In the genomic region with DNA sequence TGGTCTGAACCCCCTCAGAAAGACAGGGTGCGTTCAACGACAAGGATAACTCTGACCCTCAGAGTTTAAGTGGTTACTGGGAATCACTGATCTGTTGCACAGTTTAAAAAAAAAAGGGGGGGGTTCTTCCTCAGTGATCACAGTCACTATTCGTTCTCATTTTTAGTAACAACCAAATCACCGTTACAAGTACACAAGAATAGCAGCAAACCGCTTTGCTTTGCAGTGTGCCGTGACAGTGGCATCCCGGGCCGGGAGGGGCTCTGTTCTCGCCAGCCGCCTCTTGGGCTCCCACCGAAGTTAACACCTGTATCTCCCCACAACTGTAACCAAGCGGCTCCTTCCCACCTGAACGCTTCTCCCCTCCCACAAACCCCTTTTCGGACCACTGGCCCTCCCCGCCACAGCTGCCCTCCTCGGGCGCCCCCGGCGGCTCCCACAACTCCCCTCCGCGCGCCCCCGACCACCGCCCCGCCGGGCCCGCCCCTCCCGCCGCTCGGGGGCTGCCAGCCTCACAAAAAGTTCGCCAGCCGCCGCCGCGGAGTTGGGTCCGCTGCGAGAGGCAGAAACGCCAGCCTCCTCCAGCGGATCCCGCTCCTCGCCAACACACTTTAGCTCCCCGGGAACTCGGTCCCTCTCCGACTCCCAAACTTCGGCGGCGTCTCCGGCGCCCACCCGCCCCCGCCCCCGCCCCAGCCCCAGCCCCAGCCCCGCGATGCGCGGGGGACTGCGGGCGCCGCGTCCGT, we compare ENCODE assay signal across 8 cellular contexts.
DNase-seq lines count a peak whose midpoint lies in the region; ATAC-seq and TF ChIP-seq lines count a peak whose summit lies in the region.

No MANE protein-coding gene starts in this region.

- TF ChIP-seq POLR2A in GM18951 (IDR thresholded peaks at IDR 0.05; ENCODE audit: extremely low read depth, insufficient read depth, insufficient read length): peak; percentile 45

- H3K4me3 ChIP-seq in AG10803 (ENCODE audit: low read length) (peak overlapping the region; percentile 75), astrocyte of the spinal cord (ENCODE audit: low read depth, low read length) (peak overlapping the region; percentile 72)

- in situ Hi-C loops in GM18951 (cut with MboI; ENCODE audit: low sequenced_read_pairs, unreplicated experiment): loop anchor here (10.0 kb wide), 1 partner anchor 95 kb away; no protein-coding TSS in a partner anchor
- in situ Hi-C loops in astrocyte of the spinal cord (cut with HindIII; ENCODE audit: low sequenced_read_pairs): no loop called here

- TF ChIP-seq CTCF in AG10803 (conservative IDR thresholded peaks at IDR 0.05; ENCODE audit: low read length): no peak
- TF ChIP-seq CTCF in astrocyte of the spinal cord (IDR thresholded peaks at IDR 0.05; ENCODE audit: low read depth, low read length): no peak

- DNase-seq in AG10803 (ENCODE audit: low read depth) (no peak), T-helper 1 cell (peak; percentile 19 to 48 (median 35)), astrocyte of the spinal cord (ENCODE audit: low read depth, low spot score) (no peak), islet precursor cell (peak; percentile 67), NCI-H1436 treated with DMSO at 0.1 percent for 48 hours (lab: John Stamatoyannopoulos, UW) (no peak)
- peak; percentile 67 for DNase-seq in stimulated activated CD4-positive, alpha-beta T cell treated with anti-CD3 and anti-CD28 coated beads, Interleukin-15, amount 100 ng/mL, for 24 hours

- ATAC-seq in HG03139 (IDR thresholded peaks at IDR 0.05; ENCODE audit: unreplicated experiment): peak; percentile 46

Comparison
In these comparisons a context has a peak if more than half of its experiments do, and no peak if none do; other contexts are left out.
1. DNase-seq: peak in T-helper 1 cell (5 of 5), islet precursor cell (single experiment) and stimulated activated CD4-positive, alpha-beta T cell treated with anti-CD3 and anti-CD28 coated beads, Interleukin-15, amount 100 ng/mL, for 24 hours (single experiment); none in AG10803 (single experiment), astrocyte of the spinal cord (single experiment) and NCI-H1436 treated with DMSO at 0.1 percent for 48 hours (single experiment).